In the genomic region with DNA sequence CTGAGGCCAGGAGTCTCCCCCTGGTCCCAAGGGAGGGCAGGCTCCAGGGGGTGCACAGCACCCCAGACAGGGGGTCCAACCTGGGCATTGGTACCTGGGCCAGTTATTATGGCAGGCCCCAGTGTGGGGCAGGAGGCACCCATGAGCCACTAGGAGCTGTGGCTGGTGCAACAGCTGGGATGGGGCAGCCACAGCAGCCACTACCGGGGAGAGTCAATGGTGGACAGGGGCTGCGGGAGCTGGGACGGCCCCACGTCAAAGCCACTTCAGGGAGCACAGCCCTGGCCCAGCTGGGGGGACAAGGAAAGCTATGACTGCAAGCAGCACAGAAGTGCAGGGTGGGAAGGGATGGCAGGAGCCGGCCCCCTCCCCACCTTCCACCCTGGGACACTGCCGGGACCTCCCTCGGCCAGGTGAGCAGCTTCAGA, we compare ENCODE assay signal across 16 cellular contexts. TPM values are rescaled to one million over a fixed set of nuclear protein-coding genes. Genes with fewer than 3 reads are reported as not detected.
DNase-seq lines count a peak whose midpoint lies in the region; ATAC-seq, FAIRE-seq and TF ChIP-seq lines count a peak whose summit lies in the region.
"Had no signal": no experiment of that assay in that cellular context is flagged by ENCODE, and none has a peak within 500 bp of the region (broad histone marks: within the 10 kb centered on the region; RNA-seq: fewer than 3 reads in every experiment).

No MANE protein-coding gene starts in this region.

- peaks cover 4% of the 10 kb centered on the region for H3K36me3 Mint-ChIP-seq in WTC11

- no peak for FAIRE-seq in HepG2 (lab: Jason Lieb, UNC)
- FAIRE-seq: D721Med had no signal

- in situ Hi-C loops in HepG2 (cut with HindIII; ENCODE audit: extremely low pct_ligation_motif_present, low pct_unique_long_range_greater_than_20kb), result no loop called here

- TF ChIP-seq EP300 in HepG2 (IDR thresholded peaks at IDR 0.05; ENCODE audit: low read depth in 2 of 2, low read length in 2 of 2) (no peak), HepG2 (CRISPR knock-in tag; IDR thresholded peaks at IDR 0.05; ENCODE audit: borderline replicate concordance) (no peak)

- H3K27me3 ChIP-seq in HepG2 (ENCODE audit: control insufficient read depth in 1 of 2, insufficient read depth in 2 of 2, low read length in 2 of 2) (no peaks in the 10 kb centered on the region), right lobe of liver (peaks cover 0 to 23% of the 10 kb centered on the region in 2 donors)

- H3K4me2 ChIP-seq in HepG2 (ENCODE audit: low read depth, low read length), result no peak overlapping the region

- ATAC-seq in HepG2 (no peak), right lobe of liver (no peak), WTC11 (no peak)
- ATAC-seq: CD8-positive, alpha-beta T cell had no signal

- H3K9ac ChIP-seq in HepG2 (ENCODE audit: insufficient read depth, low read depth, low read length), result no peak overlapping the region

- no peak overlapping the region for H3K27ac ChIP-seq in HepG2 (ENCODE audit: extremely low read length, insufficient read depth, low read length)
- H3K27ac ChIP-seq in right lobe of liver, result no peak overlapping the region

- H3K4me3 ChIP-seq in HepG2 (replicated peaks in 1 of 3; ENCODE audit: insufficient read depth in 1 of 3, low read depth in 2 of 3, low read length in 3 of 3) (no peak overlapping the region), right lobe of liver (no peak overlapping the region)

- no peaks in the 10 kb centered on the region for H3K9me3 Mint-ChIP-seq in WTC11
- H3K9me3 Mint-ChIP-seq: CD8-positive, alpha-beta T cell; H9 had no signal

- peaks cover 12% of the 10 kb centered on the region for H3K79me2 ChIP-seq in HepG2 (ENCODE audit: insufficient read depth, low read length)

- CTCF ChIA-PET in HepG2 (lab: Yijun Ruan, JAX; ENCODE audit: low intra/inter-chr PET ratio, low total read pairs) (no interaction called here), WTC11 (lab: Charles Lee) (interaction anchor here (1.1 to 2.5 kb wide), 3 partner anchors 21 to 29 kb away, joined by 3 to 15 read pairs (median 3); no protein-coding TSS in a partner anchor)

- TF ChIP-seq RAD21 in HepG2 (CRISPR knock-in tag; IDR thresholded peaks at IDR 0.05), result no peak

- POLR2A ChIA-PET in HepG2 (lab: Yijun Ruan, JAX), result no interaction called here
- POLR2A ChIA-PET in WTC11 (lab: Charles Lee), result interaction anchor here (0.7 to 1.1 kb wide), 2 partner anchors 29 to 359 kb away, joined by 3 read pairs; no protein-coding TSS in a partner anchor

- peaks cover 8% of the 10 kb centered on the region; the same call in 1 of the 2 replicates for H3K4me1 Mint-ChIP-seq in WTC11

- no peak overlapping the region for H3K4me3 Mint-ChIP-seq in WTC11
- H3K4me3 Mint-ChIP-seq: H9 had no signal

- peaks cover 2 to 8% of the 10 kb centered on the region in 2 experiments; a peak in 3 of 5 replicates for H3K36me3 ChIP-seq in HepG2 (replicated peaks in 1 of 2; ENCODE audit: control insufficient read depth in 1 of 2, insufficient read depth in 2 of 2, low read length in 2 of 2)
- no peaks in the 10 kb centered on the region for H3K36me3 ChIP-seq in right lobe of liver

- H3K4me1 ChIP-seq in HepG2 (ENCODE audit: insufficient read depth, low read length) (peaks cover 40% of the 10 kb centered on the region), right lobe of liver (peaks cover 0 to 37% (median 14%) of the 10 kb centered on the region in 4 donors)

- peaks cover 34% of the 10 kb centered on the region for H3K27me3 Mint-ChIP-seq in WTC11 (ENCODE audit: low read depth)

- WGBS in HepG2 (ENCODE audit: low lambda C conversion rate), result 93% methylated on average over 5 of the region's 7 CpGs
- no CpG with 5 or more reads among the region's 7 CpGs for WGBS in right lobe of liver (ENCODE audit: insufficient coverage, low coverage, low lambda C conversion rate, missing lambda C conversion rate)

- DNase-seq in HepG2 (ENCODE audit: low spot score) (no peak), right lobe of liver (no peak), WTC11 (ENCODE audit: low spot score) (peak; percentile 15), globus pallidus (ENCODE audit: low spot score) (peak; percentile 37), NCI-H1417 treated with DMSO at 0.1 percent for 48 hours (lab: John Stamatoyannopoulos, UW) (no peak), SK-N-DZ (ENCODE audit: low spot score) (no peak), NCI-H748 treated with DMSO at 0.1 percent for 48 hours (lab: John Stamatoyannopoulos, UW) (no peak), cortex of kidney (lab: John Stamatoyannopoulos, UW) (no peak)
- DNase-seq: CD8-positive, alpha-beta T cell; H9; NCI-H1436; NCI-H2081; NCI-H2227 treated with DMSO at 0.1 percent for 48 hours; NCI-H526 had no signal

- TF ChIP-seq CTCF in HepG2 (CRISPR knock-in tag; IDR thresholded peaks at IDR 0.05) (no peak), right lobe of liver (IDR thresholded peaks at IDR 0.05) (no peak), WTC11 (IDR thresholded peaks at IDR 0.05) (no peak)

- BruUV-seq in HepG2 (replicated peaks; lab: Mats Ljungman, UMichigan), result no TSS peak

- H3K9me3 ChIP-seq in HepG2 (ENCODE audit: low read length) (no peaks in the 10 kb centered on the region), right lobe of liver (no peaks in the 10 kb centered on the region)

- no peak overlapping the region for H2AFZ ChIP-seq in HepG2 (ENCODE audit: low read length)

- intact Hi-C loops in HepG2 (cut with micrococcal nuclease; ENCODE audit: unreplicated experiment) (no loop called here), right lobe of liver (cut with DNase I) (no loop called here)

- peaks cover 13% of the 10 kb centered on the region for H4K20me1 ChIP-seq in HepG2 (ENCODE audit: insufficient read depth, low read length)

- H3K27ac Mint-ChIP-seq in WTC11, result no peak overlapping the region
- H3K27ac Mint-ChIP-seq: B cell; CD8-positive, alpha-beta T cell; H9 had no signal

- no peak for TF ChIP-seq POLR2A in HepG2 (IDR thresholded peaks at IDR 0.05; ENCODE audit: insufficient read depth in 1 of 2, low read depth in 2 of 2, low read length in 2 of 2)
- TF ChIP-seq POLR2A in right lobe of liver (IDR thresholded peaks at IDR 0.05), result no peak

RNA-seq across cellular contexts. Expression of a gene that starts 5.6 kb away (rescaled TPM):
- total RNA-seq in HepG2 (2016; rRNA removed; fragmentation: Illumina TruSeq; extraction: Trizol), result 32.3 and 32.4 TPM in 2 replicates
- total RNA-seq in HepG2 (2016; cell fraction: cytosol; rRNA removed; fragmentation: Illumina TruSeq; extraction: Trizol; ENCODE audit: low read depth), result 11.9 and 13.3 TPM in 2 replicates
- 34.4 and 35.4 TPM in 2 replicates for total RNA-seq in HepG2 (2016; cell fraction: insoluble cytoplasmic fraction; rRNA removed; fragmentation: Illumina TruSeq; extraction: Trizol)
- total RNA-seq in HepG2 (2016; cell fraction: membrane; rRNA removed; fragmentation: Illumina TruSeq; extraction: Trizol), result 33.2 and 36.2 TPM in 2 replicates
- 15.1 and 17.1 TPM in 2 replicates for total RNA-seq in HepG2 (2016; cell fraction: nucleus; rRNA removed; fragmentation: Illumina TruSeq; extraction: Trizol)
- polyA plus RNA-seq in HepG2 (2011; rRNA removed), result 14.2 and 19.5 TPM in 2 replicates
- 18.3 and 24.5 TPM in 2 replicates for polyA plus RNA-seq in HepG2 (2011; cell fraction: cytosol; rRNA removed)
- polyA plus RNA-seq in HepG2 (2011; cell fraction: nucleus; rRNA removed), result 33.5 and 34.3 TPM in 2 replicates
- polyA plus RNA-seq in HepG2 (2012), result 9.6 and 14.8 TPM in 2 replicates
- 11.7 and 15.7 TPM in 2 replicates for polyA plus RNA-seq in HepG2 (2016; cell fraction: cytosol; fragmentation: Illumina TruSeq; extraction: Trizol; ENCODE audit: low read depth)
- 31.7 and 32.0 TPM in 2 replicates for polyA plus RNA-seq in HepG2 (2016; cell fraction: insoluble cytoplasmic fraction; fragmentation: Illumina TruSeq; extraction: Trizol; ENCODE audit: low read depth)
- 25.3 and 26.3 TPM in 2 replicates for polyA plus RNA-seq in HepG2 (2016; cell fraction: membrane; fragmentation: Illumina TruSeq; extraction: Trizol; ENCODE audit: low read depth)
- polyA plus RNA-seq in HepG2 (2016; cell fraction: nucleus; fragmentation: Illumina TruSeq; extraction: Trizol; ENCODE audit: insufficient read depth, low read depth), result 30.3 and 33.5 TPM in 2 replicates
- 15.8 and 20.8 TPM in 2 replicates for polyA minus RNA-seq in HepG2 (2011; rRNA and poly(A)+ RNA removed; ENCODE audit: low replicate concordance)
- 8.7 and 9.4 TPM in 2 replicates for polyA minus RNA-seq in HepG2 (2011; cell fraction: cytosol; rRNA and poly(A)+ RNA removed)
- 13.3 and 13.6 TPM in 2 replicates for polyA minus RNA-seq in HepG2 (2011; cell fraction: nucleus; rRNA and poly(A)+ RNA removed)
- total RNA-seq in right lobe of liver, result 10 to 100 TPM; 12.2 to 32.7 (median 15.3) TPM
- 56.5 to 65.7 TPM (median 60.4 TPM) in 3 replicates for total RNA-seq in WTC11 (2021)
- polyA plus RNA-seq in SK-N-DZ (2014; cell fraction: cytosol; rRNA removed), result 93.7 and 103 TPM in 2 replicates
- 79.3 and 86.8 TPM in 2 replicates for polyA plus RNA-seq in SK-N-DZ (2014; cell fraction: nucleus; rRNA removed)

RNA-seq across cellular contexts. Expression of a gene that starts 16.7 kb away (rescaled TPM):
- 0.52 and 2.0 TPM in 2 replicates for total RNA-seq in HepG2 (2016; rRNA removed; fragmentation: Illumina TruSeq; extraction: Trizol)
- 0.91 and 1.2 TPM in 2 replicates for total RNA-seq in HepG2 (2016; cell fraction: cytosol; rRNA removed; fragmentation: Illumina TruSeq; extraction: Trizol; ENCODE audit: low read depth)
- total RNA-seq in HepG2 (2016; cell fraction: insoluble cytoplasmic fraction; rRNA removed; fragmentation: Illumina TruSeq; extraction: Trizol), result 1.1 and 1.5 TPM in 2 replicates
- total RNA-seq in HepG2 (2016; cell fraction: membrane; rRNA removed; fragmentation: Illumina TruSeq; extraction: Trizol), result 1.5 and 2.0 TPM in 2 replicates
- 1.7 and 3.6 TPM in 2 replicates for total RNA-seq in HepG2 (2016; cell fraction: nucleus; rRNA removed; fragmentation: Illumina TruSeq; extraction: Trizol)
- 2.7 and 3.1 TPM in 2 replicates for polyA plus RNA-seq in HepG2 (2011; rRNA removed)
- polyA plus RNA-seq in HepG2 (2011; cell fraction: cytosol; rRNA removed), result 0.73 and 1.2 TPM in 2 replicates
- polyA plus RNA-seq in HepG2 (2011; cell fraction: nucleus; rRNA removed), result 62.7 and 100 TPM in 2 replicates
- 2.9 and 3.0 TPM in 2 replicates for polyA plus RNA-seq in HepG2 (2012)
- polyA plus RNA-seq in HepG2 (2016; cell fraction: cytosol; fragmentation: Illumina TruSeq; extraction: Trizol; ENCODE audit: low read depth), result 0.60 and 0.88 TPM in 2 replicates
- polyA plus RNA-seq in HepG2 (2016; cell fraction: insoluble cytoplasmic fraction; fragmentation: Illumina TruSeq; extraction: Trizol; ENCODE audit: low read depth), result 0.61 and 1.1 TPM in 2 replicates
- polyA plus RNA-seq in HepG2 (2016; cell fraction: membrane; fragmentation: Illumina TruSeq; extraction: Trizol; ENCODE audit: low read depth), result 1.2 TPM in 2 replicates
- polyA plus RNA-seq in HepG2 (2016; cell fraction: nucleus; fragmentation: Illumina TruSeq; extraction: Trizol; ENCODE audit: insufficient read depth, low read depth), result 11.8 and 12.9 TPM in 2 replicates
- 0.84 and 1.6 TPM in 2 replicates for polyA minus RNA-seq in HepG2 (2011; rRNA and poly(A)+ RNA removed; ENCODE audit: low replicate concordance)
- 0.88 and 1.6 TPM in 2 replicates for polyA minus RNA-seq in HepG2 (2011; cell fraction: cytosol; rRNA and poly(A)+ RNA removed)
- 1.7 and 4.6 TPM in 2 replicates for polyA minus RNA-seq in HepG2 (2011; cell fraction: nucleus; rRNA and poly(A)+ RNA removed)
- total RNA-seq in right lobe of liver, result 1 to 10 TPM; 2.0 to 8.0 (median 3.6) TPM
- 18.6 to 22.4 TPM (median 21.5 TPM) in 3 replicates for total RNA-seq in WTC11 (2021)
- polyA plus RNA-seq in SK-N-DZ (2014; cell fraction: cytosol; rRNA removed), result 2.4 and 2.9 TPM in 2 replicates
- 50.0 and 68.3 TPM in 2 replicates for polyA plus RNA-seq in SK-N-DZ (2014; cell fraction: nucleus; rRNA removed)

RNA-seq across cellular contexts. Expression of a gene that starts 17.5 kb away (rescaled TPM):
- 15.6 and 28.8 TPM in 2 replicates for total RNA-seq in HepG2 (2016; rRNA removed; fragmentation: Illumina TruSeq; extraction: Trizol)
- 21.2 and 31.3 TPM in 2 replicates for total RNA-seq in HepG2 (2016; cell fraction: cytosol; rRNA removed; fragmentation: Illumina TruSeq; extraction: Trizol; ENCODE audit: low read depth)
- total RNA-seq in HepG2 (2016; cell fraction: insoluble cytoplasmic fraction; rRNA removed; fragmentation: Illumina TruSeq; extraction: Trizol), result 13.3 and 31.5 TPM in 2 replicates
- 21.8 and 29.6 TPM in 2 replicates for total RNA-seq in HepG2 (2016; cell fraction: membrane; rRNA removed; fragmentation: Illumina TruSeq; extraction: Trizol)
- total RNA-seq in HepG2 (2016; cell fraction: nucleus; rRNA removed; fragmentation: Illumina TruSeq; extraction: Trizol), result 22.0 and 24.7 TPM in 2 replicates
- polyA plus RNA-seq in HepG2 (2011; rRNA removed), result 10.0 and 17.3 TPM in 2 replicates
- 10.9 and 13.3 TPM in 2 replicates for polyA plus RNA-seq in HepG2 (2011; cell fraction: cytosol; rRNA removed)
- 15.2 and 19.3 TPM in 2 replicates for polyA plus RNA-seq in HepG2 (2011; cell fraction: nucleus; rRNA removed)
- polyA plus RNA-seq in HepG2 (2012), result 31.7 and 32.2 TPM in 2 replicates
- polyA plus RNA-seq in HepG2 (2016; cell fraction: cytosol; fragmentation: Illumina TruSeq; extraction: Trizol; ENCODE audit: low read depth), result 40.3 and 49.6 TPM in 2 replicates
- polyA plus RNA-seq in HepG2 (2016; cell fraction: insoluble cytoplasmic fraction; fragmentation: Illumina TruSeq; extraction: Trizol; ENCODE audit: low read depth), result 23.2 and 29.9 TPM in 2 replicates
- polyA plus RNA-seq in HepG2 (2016; cell fraction: membrane; fragmentation: Illumina TruSeq; extraction: Trizol; ENCODE audit: low read depth), result 43.0 and 49.7 TPM in 2 replicates
- 65.9 and 70.0 TPM in 2 replicates for polyA plus RNA-seq in HepG2 (2016; cell fraction: nucleus; fragmentation: Illumina TruSeq; extraction: Trizol; ENCODE audit: insufficient read depth, low read depth)
- polyA minus RNA-seq in HepG2 (2011; rRNA and poly(A)+ RNA removed; ENCODE audit: low replicate concordance), result 7.1 and 14.8 TPM in 2 replicates
- polyA minus RNA-seq in HepG2 (2011; cell fraction: cytosol; rRNA and poly(A)+ RNA removed), result 12.4 and 14.4 TPM in 2 replicates
- polyA minus RNA-seq in HepG2 (2011; cell fraction: nucleus; rRNA and poly(A)+ RNA removed), result 3.5 and 3.6 TPM in 2 replicates
- 100 to 1,000 TPM; 113 to 218 (median 177) TPM for total RNA-seq in right lobe of liver
- 17.0 to 19.5 TPM (median 19.1 TPM) in 3 replicates for total RNA-seq in WTC11 (2021)
- polyA plus RNA-seq in SK-N-DZ (2014; cell fraction: cytosol; rRNA removed), result 4.8 TPM in 2 replicates
- polyA plus RNA-seq in SK-N-DZ (2014; cell fraction: nucleus; rRNA removed), result 2.1 and 5.5 TPM in 2 replicates

RNA-seq across cellular contexts. Expression of a gene that starts 23.5 kb away (rescaled TPM):
- total RNA-seq in HepG2 (2016; rRNA removed; fragmentation: Illumina TruSeq; extraction: Trizol) (0.22 TPM in 1 of 2 replicates, not detected in the other), right lobe of liver (under 1 TPM in 3 of 6 experiments, not detected in 3; 0.06 to 0.13 (median 0.06) TPM), WTC11 (2021) (1.0 to 1.4 TPM (median 1.1 TPM) in 3 replicates)
- under 0.01 TPM in 1 of 2 replicates, not detected in the other for total RNA-seq in HepG2 (2016; cell fraction: cytosol; rRNA removed; fragmentation: Illumina TruSeq; extraction: Trizol; ENCODE audit: low read depth)
- 0.02 and 0.27 TPM in 2 replicates for total RNA-seq in HepG2 (2016; cell fraction: insoluble cytoplasmic fraction; rRNA removed; fragmentation: Illumina TruSeq; extraction: Trizol)
- total RNA-seq in HepG2 (2016; cell fraction: membrane; rRNA removed; fragmentation: Illumina TruSeq; extraction: Trizol), result 0.24 TPM in 1 of 2 replicates, not detected in the other
- total RNA-seq in HepG2 (2016; cell fraction: nucleus; rRNA removed; fragmentation: Illumina TruSeq; extraction: Trizol), result 0.25 and 0.28 TPM in 2 replicates
- 0.08 and 0.16 TPM in 2 replicates for polyA plus RNA-seq in HepG2 (2011; rRNA removed)
- polyA plus RNA-seq in HepG2 (2011; cell fraction: cytosol; rRNA removed), result 0.04 and 0.07 TPM in 2 replicates
- 0.37 and 0.61 TPM in 2 replicates for polyA plus RNA-seq in HepG2 (2011; cell fraction: nucleus; rRNA removed)
- polyA plus RNA-seq in HepG2 (2012), result 0.11 and 0.28 TPM in 2 replicates
- polyA plus RNA-seq in HepG2 (2016; cell fraction: cytosol; fragmentation: Illumina TruSeq; extraction: Trizol; ENCODE audit: low read depth), result not detected in 2 replicates
- not detected in 2 replicates for polyA plus RNA-seq in HepG2 (2016; cell fraction: insoluble cytoplasmic fraction; fragmentation: Illumina TruSeq; extraction: Trizol; ENCODE audit: low read depth)
- not detected in 2 replicates for polyA plus RNA-seq in HepG2 (2016; cell fraction: membrane; fragmentation: Illumina TruSeq; extraction: Trizol; ENCODE audit: low read depth)
- 0.18 and 0.40 TPM in 2 replicates for polyA plus RNA-seq in HepG2 (2016; cell fraction: nucleus; fragmentation: Illumina TruSeq; extraction: Trizol; ENCODE audit: insufficient read depth, low read depth)
- 0.40 and 0.77 TPM in 2 replicates for polyA minus RNA-seq in HepG2 (2011; rRNA and poly(A)+ RNA removed; ENCODE audit: low replicate concordance)
- 0.35 and 0.49 TPM in 2 replicates for polyA minus RNA-seq in HepG2 (2011; cell fraction: cytosol; rRNA and poly(A)+ RNA removed)
- polyA minus RNA-seq in HepG2 (2011; cell fraction: nucleus; rRNA and poly(A)+ RNA removed), result 0.52 and 0.75 TPM in 2 replicates
- 17.3 and 18.1 TPM in 2 replicates for polyA plus RNA-seq in SK-N-DZ (2014; cell fraction: cytosol; rRNA removed)
- 27.4 and 32.2 TPM in 2 replicates for polyA plus RNA-seq in SK-N-DZ (2014; cell fraction: nucleus; rRNA removed)

RNA-seq across cellular contexts. Expression of a gene that starts 35.2 kb away (rescaled TPM):
- total RNA-seq in HepG2 (2016; rRNA removed; fragmentation: Illumina TruSeq; extraction: Trizol), result 695 and 780 TPM in 2 replicates
- total RNA-seq in HepG2 (2016; cell fraction: cytosol; rRNA removed; fragmentation: Illumina TruSeq; extraction: Trizol; ENCODE audit: low read depth), result 693 and 734 TPM in 2 replicates
- 654 and 886 TPM in 2 replicates for total RNA-seq in HepG2 (2016; cell fraction: insoluble cytoplasmic fraction; rRNA removed; fragmentation: Illumina TruSeq; extraction: Trizol)
- total RNA-seq in HepG2 (2016; cell fraction: membrane; rRNA removed; fragmentation: Illumina TruSeq; extraction: Trizol), result 967 and 1,125 TPM in 2 replicates
- total RNA-seq in HepG2 (2016; cell fraction: nucleus; rRNA removed; fragmentation: Illumina TruSeq; extraction: Trizol), result 240 and 299 TPM in 2 replicates
- 1,411 and 1,504 TPM in 2 replicates for polyA plus RNA-seq in HepG2 (2011; rRNA removed)
- polyA plus RNA-seq in HepG2 (2011; cell fraction: cytosol; rRNA removed), result 2,214 and 3,196 TPM in 2 replicates
- 923 and 1,023 TPM in 2 replicates for polyA plus RNA-seq in HepG2 (2011; cell fraction: nucleus; rRNA removed)
- 1,504 and 2,202 TPM in 2 replicates for polyA plus RNA-seq in HepG2 (2012)
- polyA plus RNA-seq in HepG2 (2016; cell fraction: cytosol; fragmentation: Illumina TruSeq; extraction: Trizol; ENCODE audit: low read depth), result 1,868 and 2,054 TPM in 2 replicates
- polyA plus RNA-seq in HepG2 (2016; cell fraction: insoluble cytoplasmic fraction; fragmentation: Illumina TruSeq; extraction: Trizol; ENCODE audit: low read depth), result 1,628 and 1,692 TPM in 2 replicates
- 2,328 and 2,419 TPM in 2 replicates for polyA plus RNA-seq in HepG2 (2016; cell fraction: membrane; fragmentation: Illumina TruSeq; extraction: Trizol; ENCODE audit: low read depth)
- polyA plus RNA-seq in HepG2 (2016; cell fraction: nucleus; fragmentation: Illumina TruSeq; extraction: Trizol; ENCODE audit: insufficient read depth, low read depth), result 895 and 898 TPM in 2 replicates
- polyA minus RNA-seq in HepG2 (2011; rRNA and poly(A)+ RNA removed; ENCODE audit: low replicate concordance), result 538 and 916 TPM in 2 replicates
- polyA minus RNA-seq in HepG2 (2011; cell fraction: cytosol; rRNA and poly(A)+ RNA removed), result 647 and 682 TPM in 2 replicates
- 109 and 140 TPM in 2 replicates for polyA minus RNA-seq in HepG2 (2011; cell fraction: nucleus; rRNA and poly(A)+ RNA removed)
- 1,000 to 10,000 TPM in 2 of 6 experiments, 100 to 1,000 TPM in 4; 334 to 1,615 (median 355) TPM for total RNA-seq in right lobe of liver
- 1,932 to 2,169 TPM (median 2,158 TPM) in 3 replicates for total RNA-seq in WTC11 (2021)
- 4,048 and 6,099 TPM in 2 replicates for polyA plus RNA-seq in SK-N-DZ (2014; cell fraction: cytosol; rRNA removed)
- polyA plus RNA-seq in SK-N-DZ (2014; cell fraction: nucleus; rRNA removed), result 3,447 and 8,602 TPM in 2 replicates

Comparison
In these comparisons a context has a peak if more than half of its experiments do, and no peak if none do; other contexts are left out.
1. DNase-seq: peak in WTC11 (single experiment) and globus pallidus (single experiment); none in HepG2 (single experiment), right lobe of liver (0 of 3), NCI-H1417 treated with DMSO at 0.1 percent for 48 hours (single experiment), SK-N-DZ (single experiment), NCI-H748 treated with DMSO at 0.1 percent for 48 hours (single experiment) and cortex of kidney (single experiment).